In the genomic region with DNA sequence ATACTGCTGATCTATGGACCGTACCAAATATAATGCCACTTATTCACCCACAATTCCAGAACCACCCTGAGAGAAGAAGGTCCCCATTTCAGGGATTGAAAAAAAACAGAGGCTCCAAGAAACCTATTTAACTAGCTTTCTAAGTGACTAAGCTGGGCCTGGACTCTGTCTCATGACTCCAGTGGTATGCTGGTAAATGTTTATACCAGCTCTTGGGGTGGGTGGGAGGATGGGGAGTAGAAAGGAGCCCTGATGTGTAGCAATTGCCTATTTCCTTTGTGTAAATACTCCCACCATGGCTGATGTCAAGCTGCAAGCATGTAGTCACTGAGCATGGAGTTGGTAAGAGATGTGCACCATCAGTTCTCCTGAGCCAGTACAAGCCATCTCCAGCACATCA, we compare ENCODE assay signal across 3 cellular contexts.
TF ChIP-seq lines count a peak whose summit lies in the region.

No MANE protein-coding gene starts in this region.

TF ChIP-seq in A549, 52 proteins besides CTCF, POLR2A, EP300 and RAD21:
- TF ChIP-seq JUNB (IDR thresholded peaks at IDR 0.05): no peak
- no peak for TF ChIP-seq MAZ (IDR thresholded peaks at IDR 0.05; ENCODE audit: borderline replicate concordance, low read depth, low read length)
- TF ChIP-seq, protein P1, sequence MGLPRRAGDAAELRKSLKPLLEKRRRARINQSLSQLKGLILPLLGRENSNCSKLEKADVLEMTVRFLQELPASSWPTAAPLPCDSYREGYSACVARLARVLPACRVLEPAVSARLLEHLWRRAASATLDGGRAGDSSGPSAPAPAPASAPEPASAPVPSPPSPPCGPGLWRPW (IDR thresholded peaks at IDR 0.05): no peak
- TF ChIP-seq NPAS2 (CRISPR knock-in tag; IDR thresholded peaks at IDR 0.05; ENCODE audit: borderline replicate concordance): no peak
- TF ChIP-seq KDM1A (IDR thresholded peaks at IDR 0.05; ENCODE audit: low read depth): no peak
- TF ChIP-seq, protein P2, sequence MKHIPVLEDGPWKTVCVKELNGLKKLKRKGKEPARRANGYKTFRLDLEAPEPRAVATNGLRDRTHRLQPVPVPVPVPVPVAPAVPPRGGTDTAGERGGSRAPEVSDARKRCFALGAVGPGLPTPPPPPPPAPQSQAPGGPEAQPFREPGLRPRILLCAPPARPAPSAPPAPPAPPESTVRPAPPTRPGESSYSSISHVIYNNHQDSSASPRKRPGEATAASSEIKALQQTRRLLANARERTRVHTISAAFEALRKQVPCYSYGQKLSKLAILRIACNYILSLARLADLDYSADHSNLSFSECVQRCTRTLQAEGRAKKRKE (CRISPR knock-in tag; IDR thresholded peaks at IDR 0.05; ENCODE audit: low read depth): no peak
- TF ChIP-seq HOXB13 (CRISPR knock-in tag; IDR thresholded peaks at IDR 0.05; ENCODE audit: low read depth): no peak
- TF ChIP-seq ZNF302 (CRISPR knock-in tag; IDR thresholded peaks at IDR 0.05): no peak
- TF ChIP-seq PHF8 (IDR thresholded peaks at IDR 0.05; ENCODE audit: borderline replicate concordance, low read depth): no peak
- TF ChIP-seq, protein P3, sequence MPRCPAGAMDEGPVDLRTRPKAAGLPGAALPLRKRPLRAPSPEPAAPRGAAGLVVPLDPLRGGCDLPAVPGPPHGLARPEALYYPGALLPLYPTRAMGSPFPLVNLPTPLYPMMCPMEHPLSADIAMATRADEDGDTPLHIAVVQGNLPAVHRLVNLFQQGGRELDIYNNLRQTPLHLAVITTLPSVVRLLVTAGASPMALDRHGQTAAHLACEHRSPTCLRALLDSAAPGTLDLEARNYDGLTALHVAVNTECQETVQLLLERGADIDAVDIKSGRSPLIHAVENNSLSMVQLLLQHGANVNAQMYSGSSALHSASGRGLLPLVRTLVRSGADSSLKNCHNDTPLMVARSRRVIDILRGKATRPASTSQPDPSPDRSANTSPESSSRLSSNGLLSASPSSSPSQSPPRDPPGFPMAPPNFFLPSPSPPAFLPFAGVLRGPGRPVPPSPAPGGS (IDR thresholded peaks at IDR 0.05): no peak
- no peak for TF ChIP-seq CHD4 (IDR thresholded peaks at IDR 0.05; ENCODE audit: borderline replicate concordance)
- TF ChIP-seq CBX8 (IDR thresholded peaks at IDR 0.05): no peak
- no peak for TF ChIP-seq MAFK (IDR thresholded peaks at IDR 0.05; ENCODE audit: partially characterized antibody)
- no peak for TF ChIP-seq EHMT2 (IDR thresholded peaks at IDR 0.05; ENCODE audit: low read depth)
- TF ChIP-seq POLR2AphosphoS2 (conservative IDR thresholded peaks at IDR 0.05; ENCODE audit: low read length): no peak
- TF ChIP-seq FOSB (CRISPR knock-in tag; IDR thresholded peaks at IDR 0.05): no peak
- TF ChIP-seq TFCP2L1 (CRISPR knock-in tag; IDR thresholded peaks at IDR 0.05): no peak
- no peak for TF ChIP-seq HOXB5 (CRISPR knock-in tag; IDR thresholded peaks at IDR 0.05)
- no peak for TF ChIP-seq HEYL (CRISPR knock-in tag; IDR thresholded peaks at IDR 0.05)
- no peak for TF ChIP-seq NR3C1 (IDR thresholded peaks at IDR 0.05)
TF ChIP-seq in A549: peak in this region for 0.

TF ChIP-seq in IMR-90, 13 proteins besides CTCF, POLR2A, EP300 and RAD21:
- TF ChIP-seq CEBPB (IDR thresholded peaks at IDR 0.05; ENCODE audit: low read depth, low read length): no peak
- TF ChIP-seq FOS (IDR thresholded peaks at IDR 0.05; ENCODE audit: low read depth, low read length): no peak
- TF ChIP-seq RCOR1 (IDR thresholded peaks at IDR 0.05; ENCODE audit: insufficient replicate concordance, low read length): no peak
- no peak for TF ChIP-seq SMC3 (IDR thresholded peaks at IDR 0.05; ENCODE audit: low read depth, low read length)
- TF ChIP-seq MXI1 (IDR thresholded peaks at IDR 0.05; ENCODE audit: borderline replicate concordance, low read depth, low read length): no peak

TF ChIP-seq in GM23338, 12 proteins besides CTCF, POLR2A, EP300 and RAD21:
- TF ChIP-seq ZNF114 (CRISPR knock-in tag; IDR thresholded peaks at IDR 0.05) (no peak), NANOG (IDR thresholded peaks at IDR 0.05; ENCODE audit: borderline replicate concordance) (no peak), POLR2AphosphoS5 (IDR thresholded peaks at IDR 0.05; ENCODE audit: low read depth) (no peak), JUNB (IDR thresholded peaks at IDR 0.05; ENCODE audit: unreplicated experiment) (no peak), EZH2 (IDR thresholded peaks at IDR 0.05; ENCODE audit: low read depth, unreplicated experiment) (no peak), STAT1 (IDR thresholded peaks at IDR 0.05; ENCODE audit: unreplicated experiment) (no peak), EZH2phosphoT487 (IDR thresholded peaks at IDR 0.05; ENCODE audit: unreplicated experiment) (no peak), ZNF331 (CRISPR knock-in tag; IDR thresholded peaks at IDR 0.05; ENCODE audit: low read depth) (no peak), CREB1 (CRISPR knock-in tag; IDR thresholded peaks at IDR 0.05; ENCODE audit: low read depth) (no peak)
- TF ChIP-seq, protein P4, sequence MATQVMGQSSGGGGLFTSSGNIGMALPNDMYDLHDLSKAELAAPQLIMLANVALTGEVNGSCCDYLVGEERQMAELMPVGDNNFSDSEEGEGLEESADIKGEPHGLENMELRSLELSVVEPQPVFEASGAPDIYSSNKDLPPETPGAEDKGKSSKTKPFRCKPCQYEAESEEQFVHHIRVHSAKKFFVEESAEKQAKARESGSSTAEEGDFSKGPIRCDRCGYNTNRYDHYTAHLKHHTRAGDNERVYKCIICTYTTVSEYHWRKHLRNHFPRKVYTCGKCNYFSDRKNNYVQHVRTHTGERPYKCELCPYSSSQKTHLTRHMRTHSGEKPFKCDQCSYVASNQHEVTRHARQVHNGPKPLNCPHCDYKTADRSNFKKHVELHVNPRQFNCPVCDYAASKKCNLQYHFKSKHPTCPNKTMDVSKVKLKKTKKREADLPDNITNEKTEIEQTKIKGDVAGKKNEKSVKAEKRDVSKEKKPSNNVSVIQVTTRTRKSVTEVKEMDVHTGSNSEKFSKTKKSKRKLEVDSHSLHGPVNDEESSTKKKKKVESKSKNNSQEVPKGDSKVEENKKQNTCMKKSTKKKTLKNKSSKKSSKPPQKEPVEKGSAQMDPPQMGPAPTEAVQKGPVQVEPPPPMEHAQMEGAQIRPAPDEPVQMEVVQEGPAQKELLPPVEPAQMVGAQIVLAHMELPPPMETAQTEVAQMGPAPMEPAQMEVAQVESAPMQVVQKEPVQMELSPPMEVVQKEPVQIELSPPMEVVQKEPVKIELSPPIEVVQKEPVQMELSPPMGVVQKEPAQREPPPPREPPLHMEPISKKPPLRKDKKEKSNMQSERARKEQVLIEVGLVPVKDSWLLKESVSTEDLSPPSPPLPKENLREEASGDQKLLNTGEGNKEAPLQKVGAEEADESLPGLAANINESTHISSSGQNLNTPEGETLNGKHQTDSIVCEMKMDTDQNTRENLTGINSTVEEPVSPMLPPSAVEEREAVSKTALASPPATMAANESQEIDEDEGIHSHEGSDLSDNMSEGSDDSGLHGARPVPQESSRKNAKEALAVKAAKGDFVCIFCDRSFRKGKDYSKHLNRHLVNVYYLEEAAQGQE (IDR thresholded peaks at IDR 0.05; ENCODE audit: unreplicated experiment): no peak
- TF ChIP-seq, protein P5, sequence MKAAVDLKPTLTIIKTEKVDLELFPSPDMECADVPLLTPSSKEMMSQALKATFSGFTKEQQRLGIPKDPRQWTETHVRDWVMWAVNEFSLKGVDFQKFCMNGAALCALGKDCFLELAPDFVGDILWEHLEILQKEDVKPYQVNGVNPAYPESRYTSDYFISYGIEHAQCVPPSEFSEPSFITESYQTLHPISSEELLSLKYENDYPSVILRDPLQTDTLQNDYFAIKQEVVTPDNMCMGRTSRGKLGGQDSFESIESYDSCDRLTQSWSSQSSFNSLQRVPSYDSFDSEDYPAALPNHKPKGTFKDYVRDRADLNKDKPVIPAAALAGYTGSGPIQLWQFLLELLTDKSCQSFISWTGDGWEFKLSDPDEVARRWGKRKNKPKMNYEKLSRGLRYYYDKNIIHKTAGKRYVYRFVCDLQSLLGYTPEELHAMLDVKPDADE (IDR thresholded peaks at IDR 0.05): no peak
- TF ChIP-seq, protein P6, sequence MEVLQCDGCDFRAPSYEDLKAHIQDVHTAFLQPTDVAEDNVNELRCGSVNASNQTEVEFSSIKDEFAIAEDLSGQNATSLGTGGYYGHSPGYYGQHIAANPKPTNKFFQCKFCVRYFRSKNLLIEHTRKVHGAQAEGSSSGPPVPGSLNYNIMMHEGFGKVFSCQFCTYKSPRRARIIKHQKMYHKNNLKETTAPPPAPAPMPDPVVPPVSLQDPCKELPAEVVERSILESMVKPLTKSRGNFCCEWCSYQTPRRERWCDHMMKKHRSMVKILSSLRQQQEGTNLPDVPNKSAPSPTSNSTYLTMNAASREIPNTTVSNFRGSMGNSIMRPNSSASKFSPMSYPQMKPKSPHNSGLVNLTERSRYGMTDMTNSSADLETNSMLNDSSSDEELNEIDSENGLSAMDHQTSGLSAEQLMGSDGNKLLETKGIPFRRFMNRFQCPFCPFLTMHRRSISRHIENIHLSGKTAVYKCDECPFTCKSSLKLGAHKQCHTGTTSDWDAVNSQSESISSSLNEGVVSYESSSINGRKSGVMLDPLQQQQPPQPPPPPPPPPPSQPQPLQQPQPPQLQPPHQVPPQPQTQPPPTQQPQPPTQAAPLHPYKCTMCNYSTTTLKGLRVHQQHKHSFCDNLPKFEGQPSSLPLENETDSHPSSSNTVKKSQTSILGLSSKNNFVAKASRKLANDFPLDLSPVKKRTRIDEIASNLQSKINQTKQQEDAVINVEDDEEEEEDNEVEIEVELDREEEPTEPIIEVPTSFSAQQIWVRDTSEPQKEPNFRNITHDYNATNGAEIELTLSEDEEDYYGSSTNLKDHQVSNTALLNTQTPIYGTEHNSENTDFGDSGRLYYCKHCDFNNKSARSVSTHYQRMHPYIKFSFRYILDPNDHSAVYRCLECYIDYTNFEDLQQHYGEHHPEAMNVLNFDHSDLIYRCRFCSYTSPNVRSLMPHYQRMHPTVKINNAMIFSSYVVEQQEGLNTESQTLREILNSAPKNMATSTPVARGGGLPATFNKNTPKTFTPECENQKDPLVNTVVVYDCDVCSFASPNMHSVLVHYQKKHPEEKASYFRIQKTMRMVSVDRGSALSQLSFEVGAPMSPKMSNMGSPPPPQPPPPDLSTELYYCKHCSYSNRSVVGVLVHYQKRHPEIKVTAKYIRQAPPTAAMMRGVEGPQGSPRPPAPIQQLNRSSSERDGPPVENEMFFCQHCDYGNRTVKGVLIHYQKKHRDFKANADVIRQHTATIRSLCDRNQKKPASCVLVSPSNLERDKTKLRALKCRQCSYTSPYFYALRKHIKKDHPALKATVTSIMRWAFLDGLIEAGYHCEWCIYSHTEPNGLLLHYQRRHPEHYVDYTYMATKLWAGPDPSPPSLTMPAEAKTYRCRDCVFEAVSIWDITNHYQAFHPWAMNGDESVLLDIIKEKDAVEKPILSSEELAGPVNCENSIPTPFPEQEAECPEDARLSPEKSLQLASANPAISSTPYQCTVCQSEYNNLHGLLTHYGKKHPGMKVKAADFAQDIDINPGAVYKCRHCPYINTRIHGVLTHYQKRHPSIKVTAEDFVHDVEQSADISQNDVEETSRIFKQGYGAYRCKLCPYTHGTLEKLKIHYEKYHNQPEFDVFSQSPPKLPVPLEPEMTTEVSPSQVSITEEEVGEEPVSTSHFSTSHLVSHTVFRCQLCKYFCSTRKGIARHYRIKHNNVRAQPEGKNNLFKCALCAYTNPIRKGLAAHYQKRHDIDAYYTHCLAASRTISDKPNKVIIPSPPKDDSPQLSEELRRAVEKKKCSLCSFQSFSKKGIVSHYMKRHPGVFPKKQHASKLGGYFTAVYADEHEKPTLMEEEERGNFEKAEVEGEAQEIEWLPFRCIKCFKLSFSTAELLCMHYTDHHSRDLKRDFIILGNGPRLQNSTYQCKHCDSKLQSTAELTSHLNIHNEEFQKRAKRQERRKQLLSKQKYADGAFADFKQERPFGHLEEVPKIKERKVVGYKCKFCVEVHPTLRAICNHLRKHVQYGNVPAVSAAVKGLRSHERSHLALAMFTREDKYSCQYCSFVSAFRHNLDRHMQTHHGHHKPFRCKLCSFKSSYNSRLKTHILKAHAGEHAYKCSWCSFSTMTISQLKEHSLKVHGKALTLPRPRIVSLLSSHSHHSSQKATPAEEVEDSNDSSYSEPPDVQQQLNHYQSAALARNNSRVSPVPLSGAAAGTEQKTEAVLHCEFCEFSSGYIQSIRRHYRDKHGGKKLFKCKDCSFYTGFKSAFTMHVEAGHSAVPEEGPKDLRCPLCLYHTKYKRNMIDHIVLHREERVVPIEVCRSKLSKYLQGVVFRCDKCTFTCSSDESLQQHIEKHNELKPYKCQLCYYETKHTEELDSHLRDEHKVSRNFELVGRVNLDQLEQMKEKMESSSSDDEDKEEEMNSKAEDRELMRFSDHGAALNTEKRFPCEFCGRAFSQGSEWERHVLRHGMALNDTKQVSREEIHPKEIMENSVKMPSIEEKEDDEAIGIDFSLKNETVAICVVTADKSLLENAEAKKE (CRISPR knock-in tag; IDR thresholded peaks at IDR 0.05): no peak
